In the genomic region with DNA sequence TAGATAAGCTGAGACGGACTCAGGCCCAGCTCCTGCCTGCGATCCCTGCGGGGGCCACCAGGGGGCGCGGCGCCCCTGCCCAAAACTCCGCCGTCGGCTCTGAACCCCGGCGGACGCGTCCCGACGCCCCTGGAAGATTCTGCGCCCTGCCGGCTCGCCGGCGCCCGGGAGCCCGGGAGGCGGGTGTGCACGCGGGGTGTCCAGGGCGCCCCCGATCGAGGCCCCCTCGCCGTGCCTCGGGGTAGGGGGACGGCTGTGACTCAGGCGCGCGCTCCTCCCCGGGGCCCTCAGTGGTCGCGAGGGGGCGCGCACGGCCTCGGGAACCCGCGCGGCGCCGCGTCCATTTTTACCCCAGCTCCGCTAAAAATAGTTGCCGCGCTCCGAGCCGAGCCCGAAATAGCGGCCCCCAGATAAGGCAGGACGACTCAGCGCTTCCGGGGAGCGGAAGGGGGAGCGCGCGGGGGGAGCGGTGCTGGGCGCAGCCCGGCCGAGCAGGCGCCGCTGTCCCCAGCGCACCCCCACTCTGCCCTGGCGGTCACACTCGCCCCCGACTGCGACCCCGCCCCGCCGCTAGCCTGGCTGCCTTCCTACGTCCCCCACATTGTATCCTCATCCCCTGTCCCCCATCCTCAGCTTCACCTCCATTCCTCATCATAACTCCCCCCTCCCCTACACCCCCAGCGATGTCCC, we compare ENCODE assay signal across 8 cellular contexts. TPM values are rescaled to one million over a fixed set of nuclear protein-coding genes. Genes with fewer than 3 reads are reported as not detected.
A peak's percentile ranks its signal among the peaks of the same experiment; 100 is the strongest.
DNase-seq lines count a peak whose midpoint lies in the region; ATAC-seq and TF ChIP-seq lines count a peak whose summit lies in the region.

No MANE protein-coding gene starts in this region.

- H3K27me3 Mint-ChIP-seq in activated naive CD4-positive, alpha-beta T cell treated with anti-CD3 and anti-CD28 coated beads, Interleukin-2, amount 50 U/mL, for 24 hours: no peaks in the 10 kb centered on the region
- H3K27me3 Mint-ChIP-seq in glutamatergic neuron (ENCODE audit: unreplicated experiment): peaks cover 6% of the 10 kb centered on the region

- 6% methylated on average over 15 of the region's 78 CpGs for WGBS in SK-N-SH (ENCODE audit: low lambda C conversion rate)

- TF ChIP-seq RAD21 in SK-N-SH (IDR thresholded peaks at IDR 0.05; ENCODE audit: low read length): peak; percentile 74

- in situ Hi-C loops in KBM-7 (cut with MboI; ENCODE audit: low pct_unique_long_range_greater_than_20kb, low sequenced_read_pairs): no loop called here

- no peak overlapping the region for H3K27ac Mint-ChIP-seq in activated naive CD4-positive, alpha-beta T cell treated with anti-CD3 and anti-CD28 coated beads, Interleukin-2, amount 50 U/mL, for 24 hours
- H3K27ac Mint-ChIP-seq in glutamatergic neuron (ENCODE audit: unreplicated experiment): no peak overlapping the region

- H3K36me3 Mint-ChIP-seq in activated naive CD4-positive, alpha-beta T cell treated with anti-CD3 and anti-CD28 coated beads, Interleukin-2, amount 50 U/mL, for 24 hours: no peaks in the 10 kb centered on the region
- H3K36me3 Mint-ChIP-seq in glutamatergic neuron (ENCODE audit: unreplicated experiment): no peaks in the 10 kb centered on the region

- H3K4me3 Mint-ChIP-seq in activated naive CD4-positive, alpha-beta T cell treated with anti-CD3 and anti-CD28 coated beads, Interleukin-2, amount 50 U/mL, for 24 hours: peak overlapping the region; percentile 82
- H3K4me3 Mint-ChIP-seq in glutamatergic neuron (ENCODE audit: unreplicated experiment): peak overlapping the region; percentile 78

- H3K36me3 ChIP-seq in SK-N-SH (replicated peaks in 1 of 2; ENCODE audit: control insufficient read depth in 1 of 2, insufficient read depth in 2 of 2, low read length in 1 of 2) (no peaks in the 10 kb centered on the region), osteoblast (ENCODE audit: insufficient read depth, low read length) (no peaks in the 10 kb centered on the region), tibial artery (no peaks in the 10 kb centered on the region)

- peak overlapping the region in 1 of 2 experiments; percentile 83; a peak in 3 of 4 replicates for H3K27ac ChIP-seq in SK-N-SH (ENCODE audit: low read depth in 2 of 2, low read length in 1 of 2)
- peak overlapping the region; percentile 78 for H3K27ac ChIP-seq in osteoblast (ENCODE audit: low read depth, low read length)
- peak overlapping the region; percentile 92 for H3K27ac ChIP-seq in tibial artery

- no peaks in the 10 kb centered on the region; the same call in 1 of the 2 replicates for H3K79me2 ChIP-seq in SK-N-SH (ENCODE audit: insufficient read depth)
- H3K79me2 ChIP-seq in osteoblast (ENCODE audit: insufficient read depth, low read length): peaks cover 5% of the 10 kb centered on the region

- POLR2A ChIA-PET in SK-N-SH (lab: Yijun Ruan, JAX): interaction anchor here (0.5 to 1.6 kb wide), 5 partner anchors 8 to 129 kb away, joined by 3 to 15 read pairs (median 3); a partner anchor contains a TSS

- peak overlapping the region; percentile 77; the same call in 1 of the 2 replicates for H3K4me2 ChIP-seq in SK-N-SH
- peak overlapping the region; percentile 76 for H3K4me2 ChIP-seq in osteoblast (ENCODE audit: insufficient read depth, low read length)

- H3K9me2 ChIP-seq in SK-N-SH: no peaks in the 10 kb centered on the region

- TF ChIP-seq CTCF in SK-N-SH (IDR thresholded peaks at IDR 0.05): peak; percentile 99
- TF ChIP-seq CTCF in glutamatergic neuron (IDR thresholded peaks at IDR 0.05; ENCODE audit: partially characterized antibody, unreplicated experiment): peak; percentile 100
- TF ChIP-seq CTCF in osteoblast (IDR thresholded peaks at IDR 0.05; ENCODE audit: extremely low read depth, low read depth, low read length): peak; percentile 89
- peak; percentile 99 for TF ChIP-seq CTCF in tibial artery (IDR thresholded peaks at IDR 0.05)

- DNase-seq in ELF-1 (ENCODE audit: low read depth, low spot score) (peak; percentile 81), KBM-7 (peak; percentile 88), SK-N-SH (peak; percentile 93), glutamatergic neuron (peak; percentile 87), osteoblast (ENCODE audit: insufficient read length, low spot score, missing footprints) (peak; percentile 99), tibial artery (peak; percentile 87 to 95)

- CTCF ChIA-PET in SK-N-SH (lab: Yijun Ruan, JAX): interaction anchor here (0.6 to 15.0 kb wide), 44 partner anchors 9 to 420 kb away, joined by 3 to 870 read pairs (median 5); a partner anchor contains a TSS

- H3F3A ChIP-seq in SK-N-SH (replicated peaks; ENCODE audit: insufficient read depth): peaks cover 25% of the 10 kb centered on the region

- peak overlapping the region; percentile 89 for H3K9ac ChIP-seq in SK-N-SH

- peaks cover 5 to 15% of the 10 kb centered on the region in 2 experiments; a peak in 1 of 4 replicates for H3K4me1 ChIP-seq in SK-N-SH (ENCODE audit: control insufficient read depth in 1 of 2, insufficient read depth in 2 of 2, low read depth in 1 of 2, low read length in 1 of 2)
- peaks cover 30% of the 10 kb centered on the region for H3K4me1 ChIP-seq in osteoblast (ENCODE audit: insufficient read depth, low read length)
- peaks cover 5 to 32% (median 24%) of the 10 kb centered on the region in 4 donors for H3K4me1 ChIP-seq in tibial artery

- H3K27me3 ChIP-seq in SK-N-SH (ENCODE audit: insufficient read depth) (no peaks in the 10 kb centered on the region), osteoblast (ENCODE audit: insufficient read depth, low read length) (no peaks in the 10 kb centered on the region), tibial artery (no peaks in the 10 kb centered on the region)

- H4K20me1 ChIP-seq in SK-N-SH (ENCODE audit: insufficient read depth) (no peaks in the 10 kb centered on the region), osteoblast (ENCODE audit: insufficient read depth, low read length) (no peaks in the 10 kb centered on the region)

- no peaks in the 10 kb centered on the region for H3K9me3 ChIP-seq in SK-N-SH
- H3K9me3 ChIP-seq in osteoblast (ENCODE audit: low read depth, low read length): no peaks in the 10 kb centered on the region
- H3K9me3 ChIP-seq in tibial artery: no peaks in the 10 kb centered on the region

- intact Hi-C loops in tibial artery (cut with DNase I; ENCODE audit: low total_unique reads): loop anchor here (2.0 kb wide), 1 partner anchor 39 kb away; no protein-coding TSS in a partner anchor

- H3K4me1 Mint-ChIP-seq in activated naive CD4-positive, alpha-beta T cell treated with anti-CD3 and anti-CD28 coated beads, Interleukin-2, amount 50 U/mL, for 24 hours: peaks cover 35% of the 10 kb centered on the region
- peaks cover 1% of the 10 kb centered on the region for H3K4me1 Mint-ChIP-seq in glutamatergic neuron (ENCODE audit: low read depth, unreplicated experiment)

- peak overlapping the region; percentile 57 to 73 for H3K4me3 ChIP-seq in SK-N-SH (ENCODE audit: low read depth in 2 of 2, low read length in 1 of 2)
- peak overlapping the region; percentile 79 for H3K4me3 ChIP-seq in osteoblast (ENCODE audit: insufficient read depth, low read length)
- H3K4me3 ChIP-seq in tibial artery: peak overlapping the region; percentile 60 to 80

- peak; percentile 44 for ATAC-seq in GM21576 (IDR thresholded peaks at IDR 0.05; ENCODE audit: unreplicated experiment)

- H2AFZ ChIP-seq in SK-N-SH (ENCODE audit: low read depth): peak overlapping the region; percentile 73
- H2AFZ ChIP-seq in osteoblast (ENCODE audit: low read length): peak overlapping the region; percentile 56

- no peaks in the 10 kb centered on the region for H3K9me3 Mint-ChIP-seq in activated naive CD4-positive, alpha-beta T cell treated with anti-CD3 and anti-CD28 coated beads, Interleukin-2, amount 50 U/mL, for 24 hours
- peaks cover 3% of the 10 kb centered on the region for H3K9me3 Mint-ChIP-seq in glutamatergic neuron (ENCODE audit: unreplicated experiment)

- 0 out of 4 replicates have a peak, but pooled peaks of 1 of the 2 experiments have one; percentile 13 for TF ChIP-seq EP300 in SK-N-SH (IDR thresholded peaks at IDR 0.05; ENCODE audit: borderline replicate concordance in 1 of 2, low read depth in 1 of 2, low read length in 1 of 2)

TF ChIP-seq in SK-N-SH, 30 proteins besides CTCF, POLR2A, EP300 and RAD21 (continues in another document):
- TF ChIP-seq FOXJ3 (CRISPR knock-in tag; IDR thresholded peaks at IDR 0.05) (no peak), JUND (IDR thresholded peaks at IDR 0.05) (no peak), MEF2A (IDR thresholded peaks at IDR 0.05; ENCODE audit: borderline replicate concordance, low read depth) (peak; percentile 98), GABPA (IDR thresholded peaks at IDR 0.05; ENCODE audit: low read depth) (peak; percentile 43; the same call in 1 of the 2 replicates), FOSL2 (IDR thresholded peaks at IDR 0.05; ENCODE audit: borderline replicate concordance, low read depth) (peak; percentile 32; the same call in 1 of the 2 replicates), MXI1 (IDR thresholded peaks at IDR 0.05; ENCODE audit: low read depth, low read length) (no peak)

RNA-seq across cellular contexts. Expression of a gene that starts 16.0 kb away (rescaled TPM):
- polyA plus RNA-seq in SK-N-SH (2012; rRNA removed): 93.1 and 95.3 TPM in 2 replicates
- polyA plus RNA-seq in SK-N-SH (2012; cell fraction: cytosol; rRNA removed): 45.3 and 58.8 TPM in 2 replicates
- 199 and 204 TPM in 2 replicates for polyA plus RNA-seq in SK-N-SH (2012; cell fraction: nucleus; rRNA removed)
- total RNA-seq in glutamatergic neuron (ENCODE audit: unreplicated experiment): 65.7 TPM
- total RNA-seq in osteoblast: 88.4 and 96.3 TPM in 2 replicates

RNA-seq across cellular contexts. Expression of a gene that starts 28.1 kb away (rescaled TPM):
- polyA plus RNA-seq in SK-N-SH (2012; rRNA removed): 38.4 and 78.2 TPM in 2 replicates
- 19.6 and 23.8 TPM in 2 replicates for polyA plus RNA-seq in SK-N-SH (2012; cell fraction: cytosol; rRNA removed)
- 377 and 391 TPM in 2 replicates for polyA plus RNA-seq in SK-N-SH (2012; cell fraction: nucleus; rRNA removed)
- total RNA-seq in glutamatergic neuron (ENCODE audit: unreplicated experiment) (not detected), osteoblast (3.3 and 3.8 TPM in 2 replicates)

RNA-seq across cellular contexts. Expression of a gene that starts 33.3 kb away (rescaled TPM):
- 11.0 and 11.9 TPM in 2 replicates for polyA plus RNA-seq in SK-N-SH (2012; rRNA removed)
- 11.6 and 11.8 TPM in 2 replicates for polyA plus RNA-seq in SK-N-SH (2012; cell fraction: cytosol; rRNA removed)
- polyA plus RNA-seq in SK-N-SH (2012; cell fraction: nucleus; rRNA removed): 5.4 and 6.2 TPM in 2 replicates
- total RNA-seq in glutamatergic neuron (ENCODE audit: unreplicated experiment): 4.3 TPM
- total RNA-seq in osteoblast: 10.5 and 10.6 TPM in 2 replicates

RNA-seq across cellular contexts. Expression of a gene that starts 34.8 kb away (rescaled TPM):
- polyA plus RNA-seq in SK-N-SH (2012; rRNA removed): 11.6 and 18.0 TPM in 2 replicates
- polyA plus RNA-seq in SK-N-SH (2012; cell fraction: cytosol; rRNA removed): 9.2 and 15.9 TPM in 2 replicates
- 61.7 and 79.7 TPM in 2 replicates for polyA plus RNA-seq in SK-N-SH (2012; cell fraction: nucleus; rRNA removed)
- total RNA-seq in glutamatergic neuron (ENCODE audit: unreplicated experiment) (0.93 TPM), osteoblast (6.9 and 8.5 TPM in 2 replicates)

RNA-seq across cellular contexts. Expression of a gene that starts 57.1 kb away (rescaled TPM):
- polyA plus RNA-seq in SK-N-SH (2012; rRNA removed): 6.8 and 7.0 TPM in 2 replicates
- 4.3 and 6.8 TPM in 2 replicates for polyA plus RNA-seq in SK-N-SH (2012; cell fraction: cytosol; rRNA removed)
- polyA plus RNA-seq in SK-N-SH (2012; cell fraction: nucleus; rRNA removed): 8.6 and 11.9 TPM in 2 replicates
- total RNA-seq in glutamatergic neuron (ENCODE audit: unreplicated experiment) (179 TPM), osteoblast (6.2 TPM in 2 replicates)
